ENCODE assay signal across 9 cellular contexts in genomic region chr6:118862443-118862842, GRCh38.
"Had no signal": no experiment of that assay in that cellular context is flagged by ENCODE, and none has a peak within 500 bp of the region (broad histone marks: within the 10 kb centered on the region; RNA-seq: fewer than 3 reads in every experiment).

No MANE protein-coding gene starts in this region.

- ATAC-seq: activated CD4-positive, alpha-beta T cell treated with anti-CD3 and anti-CD28 coated beads for 36 hours; activated CD4-positive, CD25-positive, alpha-beta regulatory T cell treated with anti-CD3 and anti-CD28 coated beads, Interleukin-2, amount 50 U/mL, for 24 hours; activated CD8-positive, alpha-beta memory T cell treated with anti-CD3 and anti-CD28 coated beads, Interleukin-2, amount 10 ng/mL, durations not matched to agents 7 days and 5 days; activated CD8-positive, alpha-beta T cell treated with anti-CD3 and anti-CD28 coated beads for 36 hours; activated CD8-positive, alpha-beta T cell treated with anti-CD3 and anti-CD28 coated beads, Interleukin-2, amount 10 ng/mL, durations not matched to agents 7 days and 5 days; T-helper 17 cell; WTC11 had no signal

- H3K36me3 ChIP-seq: WERI-Rb-1 had no signal

- H3K27ac ChIP-seq: VCaP, WERI-Rb-1 had no signal
